Comparison of ENCODE assay signal across 8 cellular contexts in genomic region chr2:62505109-62505508, GRCh38. TPM values are rescaled to one million over a fixed set of nuclear protein-coding genes. Genes with fewer than 3 reads are reported as not detected.
DNase-seq lines count a peak whose midpoint lies in the region; ATAC-seq and TF ChIP-seq lines count a peak whose summit lies in the region.

No MANE protein-coding gene starts in this region.

- DNase-seq in caudate nucleus (lab: John Stamatoyannopoulos, UW) (no peak), nephron progenitor cell (peak; percentile 4), AML-193 (lab: John Stamatoyannopoulos, UW) (no peak)
- DNase-seq in activated naive CD4-positive, alpha-beta T cell treated with Interleukin-2 at 50 U/mL for 16 hours: no peak

- H3K9me3 Mint-ChIP-seq in IgD-negative memory B cell (no peaks in the 10 kb centered on the region), nephron progenitor cell (peaks cover 4% of the 10 kb centered on the region)

- H3K4me1 Mint-ChIP-seq in IgD-negative memory B cell (peaks cover 5 to 7% (median 6%) of the 10 kb centered on the region in 3 donors), nephron progenitor cell (peaks cover 17% of the 10 kb centered on the region)

- peak overlapping the region; percentile 74; the same call in 1 of the 2 replicates for H3K27ac ChIP-seq in C4-2B
- H3K27ac ChIP-seq in caudate nucleus (ENCODE audit: low read depth, low read length): peak overlapping the region; percentile 97

- H3K4me3 Mint-ChIP-seq in IgD-negative memory B cell: peak overlapping the region; percentile 19 to 90 (median 81)
- peak overlapping the region; percentile 94 for H3K4me3 Mint-ChIP-seq in nephron progenitor cell

- H3K27ac Mint-ChIP-seq in IgD-negative memory B cell (no peak overlapping the region), nephron progenitor cell (peak overlapping the region; percentile 24)

- H3K27me3 Mint-ChIP-seq in IgD-negative memory B cell (peaks cover 8% of the 10 kb centered on the region), nephron progenitor cell (ENCODE audit: low read depth, poor library complexity) (no peaks in the 10 kb centered on the region)

- TF ChIP-seq CTCF in C4-2B (conservative IDR thresholded peaks at IDR 0.05) (no peak), nephron progenitor cell (IDR thresholded peaks at IDR 0.05) (no peak)

- ATAC-seq in HG03571 (IDR thresholded peaks at IDR 0.05; ENCODE audit: unreplicated experiment) (no peak), GM21737 (IDR thresholded peaks at IDR 0.05; ENCODE audit: unreplicated experiment) (no peak)

- H3K36me3 Mint-ChIP-seq in IgD-negative memory B cell: no peaks in the 10 kb centered on the region
- no peaks in the 10 kb centered on the region for H3K36me3 Mint-ChIP-seq in nephron progenitor cell (ENCODE audit: low read depth)

RNA-seq across cellular contexts. Expression of gene TMEM17, which starts 0.9 kb away (rescaled TPM):
- polyA plus RNA-seq in IgD-negative memory B cell: not detected
